ENCODE assay signal across 8 cellular contexts in the genomic region with DNA sequence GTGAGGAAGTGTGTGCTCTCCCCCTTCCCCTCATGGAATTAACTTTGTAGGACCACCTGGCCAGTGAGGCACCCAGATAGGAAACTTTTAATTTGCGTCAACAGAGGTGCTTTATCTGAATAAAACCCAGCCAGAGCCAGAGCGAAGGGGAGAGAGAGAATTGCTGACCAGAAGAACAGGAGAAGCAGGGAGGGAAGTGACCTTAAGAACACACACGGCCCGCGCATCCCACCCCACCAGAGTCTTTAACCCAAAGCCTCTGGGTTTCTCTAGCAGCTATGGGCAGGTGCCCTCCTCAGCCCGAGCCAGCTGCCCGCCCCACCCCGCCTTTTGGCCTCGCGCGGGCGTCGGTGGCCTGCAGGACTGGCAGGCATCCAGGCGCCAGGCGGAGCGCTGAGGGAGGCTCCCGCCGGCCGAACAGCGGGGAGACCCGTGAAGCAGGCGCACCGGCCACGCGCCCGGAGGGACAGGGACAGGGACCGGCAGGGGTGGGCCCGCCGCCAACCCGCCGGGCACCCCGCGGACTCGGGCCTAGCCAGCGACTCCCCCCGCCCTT. TPM values are rescaled to one million over a fixed set of nuclear protein-coding genes. Genes with fewer than 3 reads are reported as not detected.
A peak's percentile ranks its signal among the peaks of the same experiment; 100 is the strongest.
DNase-seq lines count a peak whose midpoint lies in the region; ATAC-seq and TF ChIP-seq lines count a peak whose summit lies in the region.

No MANE protein-coding gene starts in this region.

- TSS peak; percentile 40 for BruUV-seq in PC-9 (replicated peaks; lab: Mats Ljungman, UMichigan)

- peak overlapping the region; percentile 89 for H3K4me3 ChIP-seq in PC-9
- H3K4me3 ChIP-seq in heart right ventricle: peak overlapping the region; percentile 73 to 93 (median 86)
- H3K4me3 ChIP-seq in ovary: peak overlapping the region; percentile 93

- no peaks in the 10 kb centered on the region for H3K9me2 ChIP-seq in PC-9 (ENCODE audit: insufficient read depth)

- H3K27me3 ChIP-seq in PC-9 (ENCODE audit: insufficient read depth, low read depth): no peaks in the 10 kb centered on the region
- no peaks in the 10 kb centered on the region for H3K27me3 ChIP-seq in heart right ventricle
- H3K27me3 ChIP-seq in ovary: no peaks in the 10 kb centered on the region

- TF ChIP-seq EP300 in ovary (IDR thresholded peaks at IDR 0.05): no peak

- H3K9me3 ChIP-seq in PC-9 (ENCODE audit: insufficient read depth, low read depth) (no peaks in the 10 kb centered on the region), heart right ventricle (no peaks in the 10 kb centered on the region), ovary (no peaks in the 10 kb centered on the region)

- H4K20me1 ChIP-seq in PC-9 (ENCODE audit: insufficient read depth): no peaks in the 10 kb centered on the region

- no peaks in the 10 kb centered on the region for H3K36me3 ChIP-seq in PC-9 (ENCODE audit: low read depth)
- peaks cover 0 to 24% (median 7%) of the 10 kb centered on the region in 9 donors for H3K36me3 ChIP-seq in heart right ventricle
- no peaks in the 10 kb centered on the region for H3K36me3 ChIP-seq in ovary

- 0% methylated on average over 32 to 34 of the region's 36 CpGs for WGBS in heart right ventricle, 2 donors
- WGBS in ovary, 3 donors: 0% methylated on average over 34 to 36 of the region's 36 CpGs

- H2AFZ ChIP-seq in PC-9: peak overlapping the region; percentile 82

- TF ChIP-seq POLR2A in ovary (IDR thresholded peaks at IDR 0.05): no peak

- no peak for TF ChIP-seq CTCF in PC-9 (conservative IDR thresholded peaks at IDR 0.05)
- TF ChIP-seq CTCF in heart right ventricle (IDR thresholded peaks at IDR 0.05): peak in 1 of 9 donors; percentile 7
- TF ChIP-seq CTCF in ovary (IDR thresholded peaks at IDR 0.05): no peak

- H3F3A ChIP-seq in PC-9 (ENCODE audit: insufficient read depth, low read depth): no peaks in the 10 kb centered on the region

- peak; percentile 33 for ATAC-seq in GM21360 (IDR thresholded peaks at IDR 0.05; ENCODE audit: unreplicated experiment)
- peak; percentile 67 to 90 (median 73) for ATAC-seq in heart right ventricle

- no peaks in the 10 kb centered on the region for H3K79me2 ChIP-seq in PC-9 (ENCODE audit: low read depth)

- CTCF ChIA-PET in PC-9 (lab: Charles Lee): interaction anchor here (0.6 kb wide), 1 partner anchor 120 kb away, joined by 4 read pairs; no protein-coding TSS in a partner anchor

- intact Hi-C loops in PC-9 (cut with micrococcal nuclease; ENCODE audit: unreplicated experiment): loop anchor here (5.0 kb wide), 1 partner anchor 70 kb away; the partner anchor contains the start of gene ERAP2
- intact Hi-C loops in heart right ventricle (cut with DNase I): loop anchor here in 6 of 10 donors (2.0 to 10.0 kb wide), 6 partner anchors 52 to 1968 kb away; partner anchors contain the start of genes ERAP2 (in 2 of the 6), LNPEP (in 2 of the 6) and RGMB (in 1 of the 6)
- intact Hi-C loops in ovary (cut with DNase I): no loop called here

- peak overlapping the region; percentile 91 for H3K4me2 ChIP-seq in PC-9

- DNase-seq in EL (peak; percentile 73), HK-2 (ENCODE audit: unreplicated experiment) (peak; percentile 70), PC-9 (peak; percentile 51 to 82), amygdala (lab: John Stamatoyannopoulos, UW) (peak in 53 of 56 donors; percentile 38 to 91 (median 70)), heart right ventricle (peak; percentile 82 to 88), ovary (peak; percentile 76 to 87 (median 86))
- no peak for DNase-seq in central memory CD4-positive, alpha-beta T cell

- H3K4me1 ChIP-seq in PC-9 (replicated peaks; ENCODE audit: insufficient read depth): peaks cover 9% of the 10 kb centered on the region; the same call in 1 of the 2 replicates
- peaks cover 0 to 55% (median 20%) of the 10 kb centered on the region in 9 donors for H3K4me1 ChIP-seq in heart right ventricle
- H3K4me1 ChIP-seq in ovary (ENCODE audit: insufficient read depth): no peaks in the 10 kb centered on the region

- POLR2A ChIA-PET in PC-9 (lab: Charles Lee; ENCODE audit: unreplicated experiment): interaction anchor here (0.7 to 1.0 kb wide), 3 partner anchors 61 to 161 kb away, joined by 3 to 8 read pairs (median 4); no protein-coding TSS in a partner anchor

- H3K27ac ChIP-seq in PC-9 (peak overlapping the region; percentile 96), heart right ventricle (peak overlapping the region; percentile 95 to 100 (median 100)), ovary (peak overlapping the region; percentile 96 to 99)

RNA-seq across cellular contexts. Expression of gene ERAP1, which starts 0.6 kb away (rescaled TPM):
- total RNA-seq in PC-9 (2021) (8.4 and 15.8 TPM in 2 replicates), heart right ventricle (100 to 1,000 TPM in 1 of 10 donors, 10 to 100 TPM in 9; 26.6 to 106 (median 43.6) TPM), ovary (10 to 100 TPM; 18.6 to 57.7 (median 40.6) TPM)
- polyA plus RNA-seq in heart right ventricle (1 to 10 TPM; 4.4 to 8.1 TPM), ovary (10 to 100 TPM; 12.5 to 50.1 TPM)

Comparison
In these comparisons a context has a peak if more than half of its experiments do, and no peak if none do; other contexts are left out.
1. intact Hi-C loops: an anchor here in PC-9 (5.0 kb wide) and heart right ventricle (2.0 to 10.0 kb wide); none called in ovary.